In genomic region chr6:26019261-26019845, GRCh38 we compare ENCODE assay signal across 1 cellular context.
TF ChIP-seq lines count a peak whose summit lies in the region.

No MANE protein-coding gene starts in this region.

TF ChIP-seq in SK-N-SH treated with all-trans-retinoic acid at 6 μM for 48 hours, 23 proteins besides CTCF, POLR2A, EP300 and RAD21 (continued from another document):
- TF ChIP-seq, protein P1, sequence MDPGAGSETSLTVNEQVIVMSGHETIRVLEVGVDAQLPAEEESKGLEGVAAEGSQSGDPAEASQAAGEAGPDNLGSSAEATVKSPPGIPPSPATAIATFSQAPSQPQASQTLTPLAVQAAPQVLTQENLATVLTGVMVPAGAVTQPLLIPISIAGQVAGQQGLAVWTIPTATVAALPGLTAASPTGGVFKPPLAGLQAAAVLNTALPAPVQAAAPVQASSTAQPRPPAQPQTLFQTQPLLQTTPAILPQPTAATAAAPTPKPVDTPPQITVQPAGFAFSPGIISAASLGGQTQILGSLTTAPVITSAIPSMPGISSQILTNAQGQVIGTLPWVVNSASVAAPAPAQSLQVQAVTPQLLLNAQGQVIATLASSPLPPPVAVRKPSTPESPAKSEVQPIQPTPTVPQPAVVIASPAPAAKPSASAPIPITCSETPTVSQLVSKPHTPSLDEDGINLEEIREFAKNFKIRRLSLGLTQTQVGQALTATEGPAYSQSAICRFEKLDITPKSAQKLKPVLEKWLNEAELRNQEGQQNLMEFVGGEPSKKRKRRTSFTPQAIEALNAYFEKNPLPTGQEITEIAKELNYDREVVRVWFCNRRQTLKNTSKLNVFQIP (CRISPR knock-in tag; IDR thresholded peaks at IDR 0.05; ENCODE audit: borderline replicate concordance, low read depth), result no peak
- TF ChIP-seq CREB5 (CRISPR knock-in tag; IDR thresholded peaks at IDR 0.05; ENCODE audit: low read depth) (no peak), ARNTL (CRISPR knock-in tag; IDR thresholded peaks at IDR 0.05; ENCODE audit: borderline replicate concordance, low read depth) (no peak), ZNF565 (CRISPR knock-in tag; conservative IDR thresholded peaks at IDR 0.05; ENCODE audit: low read depth) (no peak), RARB (CRISPR knock-in tag; IDR thresholded peaks at IDR 0.05) (no peak), TCF4 (CRISPR knock-in tag; IDR thresholded peaks at IDR 0.05; ENCODE audit: borderline replicate concordance) (no peak), ZNF70 (CRISPR knock-in tag; IDR thresholded peaks at IDR 0.05) (no peak), ZFP30 (CRISPR knock-in tag; IDR thresholded peaks at IDR 0.05) (no peak), OSR1 (CRISPR knock-in tag; IDR thresholded peaks at IDR 0.05) (no peak), ESRRG (CRISPR knock-in tag; IDR thresholded peaks at IDR 0.05) (no peak), PPARA (CRISPR knock-in tag; IDR thresholded peaks at IDR 0.05; ENCODE audit: borderline replicate concordance) (no peak), TSHZ2 (CRISPR knock-in tag; IDR thresholded peaks at IDR 0.05) (no peak), SNAI2 (CRISPR knock-in tag; IDR thresholded peaks at IDR 0.05) (no peak)
